1 cellular context compared by ENCODE assay signal in genomic region chr6:127937102-127937501, GRCh38.
TF ChIP-seq lines count a peak whose summit lies in the region.

No MANE protein-coding gene starts in this region.

TF ChIP-seq in IMR-90, 13 proteins besides CTCF, POLR2A, EP300 and RAD21:
- TF ChIP-seq RCOR1 (IDR thresholded peaks at IDR 0.05; ENCODE audit: insufficient replicate concordance, low read length) (no peak), FOS (IDR thresholded peaks at IDR 0.05; ENCODE audit: low read depth, low read length) (no peak), MXI1 (IDR thresholded peaks at IDR 0.05; ENCODE audit: borderline replicate concordance, low read depth, low read length) (no peak), MAFK (IDR thresholded peaks at IDR 0.05; ENCODE audit: low read depth, low read length) (no peak), RFX5 (IDR thresholded peaks at IDR 0.05; ENCODE audit: low read depth, low read length) (no peak), SMC3 (IDR thresholded peaks at IDR 0.05; ENCODE audit: low read depth, low read length) (no peak), CEBPB (IDR thresholded peaks at IDR 0.05; ENCODE audit: low read depth, low read length) (no peak), USF2 (IDR thresholded peaks at IDR 0.05; ENCODE audit: low read depth, low read length) (no peak), BHLHE40 (IDR thresholded peaks at IDR 0.05; ENCODE audit: low read depth, low read length) (no peak), NFE2L2 (IDR thresholded peaks at IDR 0.05; ENCODE audit: low read depth, low read length) (no peak), CHD1 (IDR thresholded peaks at IDR 0.05; ENCODE audit: low read depth, low read length) (no peak), ELK1 (IDR thresholded peaks at IDR 0.05; ENCODE audit: borderline replicate concordance, low read depth, low read length) (no peak), MAZ (IDR thresholded peaks at IDR 0.05; ENCODE audit: borderline replicate concordance, low read depth, low read length) (no peak)
TF ChIP-seq in IMR-90: peak in this region for 0.
